ENCODE assay signal across 11 cellular contexts in genomic region chr22:31891366-31892079, GRCh38. TPM values are rescaled to one million over a fixed set of nuclear protein-coding genes. Genes with fewer than 3 reads are reported as not detected.
DNase-seq lines count a peak whose midpoint lies in the region; ATAC-seq and TF ChIP-seq lines count a peak whose summit lies in the region.
"Had no signal": no experiment of that assay in that cellular context is flagged by ENCODE, and none has a peak within 500 bp of the region (broad histone marks: within the 10 kb centered on the region; RNA-seq: fewer than 3 reads in every experiment).

No MANE protein-coding gene starts in this region.

- no peaks in the 10 kb centered on the region for H3K9me3 ChIP-seq in BLaER1
- H3K9me3 ChIP-seq in IMR-90 (ENCODE audit: control insufficient read depth, insufficient read depth, low read length): no peaks in the 10 kb centered on the region
- H3K9me3 ChIP-seq in Peyer's patch: no peaks in the 10 kb centered on the region

- in situ Hi-C loops in IMR-90 (cut with MboI; ENCODE audit: low sequenced_read_pairs): no loop called here

- no peak overlapping the region for H4K91ac ChIP-seq in IMR-90 (ENCODE audit: insufficient read depth, low read depth, low read length)

- POLR2A ChIA-PET in IMR-90 (lab: Charles Lee; ENCODE audit: unreplicated experiment): no interaction called here

- H3K4me2 ChIP-seq in BLaER1: peak overlapping the region; percentile 48
- no peak overlapping the region for H3K4me2 ChIP-seq in IMR-90 (ENCODE audit: low read depth, low read length)

- no peak overlapping the region for H2BK20ac ChIP-seq in IMR-90 (ENCODE audit: low read depth, low read length)

- no peak overlapping the region for H3K56ac ChIP-seq in IMR-90 (ENCODE audit: extremely low read depth, insufficient read depth, low read length)

- H3K36me3 ChIP-seq in BLaER1: peaks cover 84% of the 10 kb centered on the region
- H3K36me3 ChIP-seq in IMR-90 (ENCODE audit: control insufficient read depth, insufficient read depth, low read length): peaks cover 4% of the 10 kb centered on the region; the same call in 1 of the 2 replicates
- peaks cover 0 to 35% (median 0%) of the 10 kb centered on the region in 3 donors for H3K36me3 ChIP-seq in Peyer's patch

- no peak overlapping the region for H2AK5ac ChIP-seq in IMR-90 (ENCODE audit: low read depth, low read length)

- peak; percentile 60 for ATAC-seq in IMR-90 (ENCODE audit: low read depth)
- no peak for ATAC-seq in GM18505 (IDR thresholded peaks at IDR 0.05; ENCODE audit: unreplicated experiment)

- H3K18ac ChIP-seq in IMR-90 (ENCODE audit: low read depth, low read length): no peak overlapping the region

- H3K9ac ChIP-seq in BLaER1 (peak overlapping the region; percentile 44; the same call in 1 of the 2 replicates), IMR-90 (ENCODE audit: low read depth, low read length) (no peak overlapping the region)

- peak; percentile 18 for DNase-seq in IMR-90
- DNase-seq in amniotic epithelial cell (ENCODE audit: low read depth): peak; percentile 74
- DNase-seq in kidney tubule cell (ENCODE audit: low spot score): peak; percentile 22
- no peak for DNase-seq in Peyer's patch
- DNase-seq in central memory CD4-positive, alpha-beta T cell: no peak
- DNase-seq in cortex of kidney (lab: John Stamatoyannopoulos, UW): no peak
- DNase-seq: NCI-H1694 treated with DMSO at 0.1 percent for 48 hours, occipital lobe had no signal

- no peak overlapping the region for H3K23ac ChIP-seq in IMR-90 (ENCODE audit: low read depth, low read length)

- intact Hi-C loops in IMR-90 (cut with micrococcal nuclease): no loop called here

- CTCF ChIA-PET in IMR-90 (lab: Yijun Ruan, JAX): no interaction called here

- no peaks in the 10 kb centered on the region for H3K79me1 ChIP-seq in IMR-90 (ENCODE audit: low read depth in 1 of 2, low read length in 2 of 2)

- H3K4me3 ChIP-seq in BLaER1: no peak overlapping the region
- H3K4me3 ChIP-seq in IMR-90 (ENCODE audit: insufficient read depth, low read depth, low read length): no peak overlapping the region
- H3K4me3 ChIP-seq in Peyer's patch: no peak overlapping the region

- dilution Hi-C loops in IMR-90 (cut with HindIII; ENCODE audit: low sequenced_read_pairs, unreplicated experiment): no loop called here

- no peak overlapping the region for H2BK5ac ChIP-seq in IMR-90 (ENCODE audit: low read depth, low read length, poor library complexity, severe bottlenecking)

- H2BK15ac ChIP-seq in IMR-90 (ENCODE audit: low read depth, low read length): no peak overlapping the region

- H2AFZ ChIP-seq in IMR-90 (replicated peaks; ENCODE audit: low read length, poor library complexity): no peak overlapping the region

- no peak for TF ChIP-seq POLR2A in IMR-90 (IDR thresholded peaks at IDR 0.05; ENCODE audit: low read depth, low read length)
- TF ChIP-seq POLR2A in GM18505 (IDR thresholded peaks at IDR 0.05; ENCODE audit: borderline replicate concordance, extremely low read depth, insufficient read depth, insufficient read length): no peak
- no peak for TF ChIP-seq POLR2A in Peyer's patch (IDR thresholded peaks at IDR 0.05)

- peaks cover 14% of the 10 kb centered on the region for H3K4me1 ChIP-seq in BLaER1
- H3K4me1 ChIP-seq in IMR-90 (ENCODE audit: control insufficient read depth, insufficient read depth, low read length): peaks cover 6% of the 10 kb centered on the region; the same call in 1 of the 2 replicates
- no peaks in the 10 kb centered on the region for H3K4me1 ChIP-seq in Peyer's patch

- TF ChIP-seq RAD21 in IMR-90 (IDR thresholded peaks at IDR 0.05; ENCODE audit: low read length): no peak

- WGBS in IMR-90 (ENCODE audit: extremely low coverage in 2 of 2, insufficient read length in 1 of 2), 2 experiments: 71% methylated on average over 1 of the region's 5 CpGs; no CpG with 5 or more reads in 1 of the 2 experiments

- H4K8ac ChIP-seq in IMR-90 (ENCODE audit: low read depth in 2 of 2, low read length in 2 of 2): no peak overlapping the region

- no TSS peak for BruUV-seq in IMR-90 (replicated peaks; lab: Mats Ljungman, UMichigan)

- no peaks in the 10 kb centered on the region; the same call in 1 of the 2 replicates for H3K9me1 ChIP-seq in IMR-90 (ENCODE audit: insufficient read depth, low read length)

- no peak overlapping the region for H3K27ac ChIP-seq in BLaER1
- no peak overlapping the region for H3K27ac ChIP-seq in IMR-90 (ENCODE audit: insufficient read depth, low read length)
- no peak overlapping the region for H3K27ac ChIP-seq in Peyer's patch
- H3K27ac ChIP-seq: HL-60 had no signal

- H4K20me1 ChIP-seq in BLaER1: no peaks in the 10 kb centered on the region
- no peaks in the 10 kb centered on the region for H4K20me1 ChIP-seq in IMR-90 (ENCODE audit: insufficient read depth, low read length)

- no peak overlapping the region for H4K5ac ChIP-seq in IMR-90 (ENCODE audit: low read depth, low read length)

- H3K27me3 ChIP-seq in BLaER1 (no peaks in the 10 kb centered on the region), IMR-90 (ENCODE audit: control insufficient read depth, insufficient read depth, low read length) (no peaks in the 10 kb centered on the region), Peyer's patch (no peaks in the 10 kb centered on the region)

- H2AK9ac ChIP-seq in IMR-90 (replicated peaks; ENCODE audit: low read depth, low read length, poor library complexity): no peak overlapping the region

- H3K14ac ChIP-seq in IMR-90 (replicated peaks; ENCODE audit: low read depth, low read length): no peak overlapping the region

- TF ChIP-seq CTCF in IMR-90 (conservative IDR thresholded peaks at IDR 0.05; ENCODE audit: low read depth, low read length): no peak
- TF ChIP-seq CTCF in Peyer's patch (IDR thresholded peaks at IDR 0.05): no peak

- no peak overlapping the region for H3K4ac ChIP-seq in IMR-90 (ENCODE audit: low read depth, low read length)

- no peak overlapping the region for H2BK120ac ChIP-seq in IMR-90 (ENCODE audit: low read depth, low read length)

TF ChIP-seq in IMR-90, 13 proteins besides CTCF, POLR2A, EP300 and RAD21:
- no peak for TF ChIP-seq USF2 (IDR thresholded peaks at IDR 0.05; ENCODE audit: low read depth, low read length)
- TF ChIP-seq SMC3 (IDR thresholded peaks at IDR 0.05; ENCODE audit: low read depth, low read length): no peak
- no peak for TF ChIP-seq CEBPB (IDR thresholded peaks at IDR 0.05; ENCODE audit: low read depth, low read length)
- no peak for TF ChIP-seq BHLHE40 (IDR thresholded peaks at IDR 0.05; ENCODE audit: low read depth, low read length)
- TF ChIP-seq MAFK (IDR thresholded peaks at IDR 0.05; ENCODE audit: low read depth, low read length): no peak
- TF ChIP-seq MAZ (IDR thresholded peaks at IDR 0.05; ENCODE audit: borderline replicate concordance, low read depth, low read length): no peak
- no peak for TF ChIP-seq FOS (IDR thresholded peaks at IDR 0.05; ENCODE audit: low read depth, low read length)
- TF ChIP-seq CHD1 (IDR thresholded peaks at IDR 0.05; ENCODE audit: low read depth, low read length): no peak
- TF ChIP-seq ELK1 (IDR thresholded peaks at IDR 0.05; ENCODE audit: borderline replicate concordance, low read depth, low read length): no peak
- no peak for TF ChIP-seq MXI1 (IDR thresholded peaks at IDR 0.05; ENCODE audit: borderline replicate concordance, low read depth, low read length)
- no peak for TF ChIP-seq RFX5 (IDR thresholded peaks at IDR 0.05; ENCODE audit: low read depth, low read length)
- no peak for TF ChIP-seq NFE2L2 (IDR thresholded peaks at IDR 0.05; ENCODE audit: low read depth, low read length)
- TF ChIP-seq RCOR1 (IDR thresholded peaks at IDR 0.05; ENCODE audit: insufficient replicate concordance, low read length): no peak

RNA-seq across cellular contexts. Expression of gene YWHAH, which starts 52.8 kb away (rescaled TPM):
- 173 and 186 TPM in 2 replicates for total RNA-seq in IMR-90 (2012; rRNA removed)
- 131 and 147 TPM in 2 replicates for polyA plus RNA-seq in IMR-90 (2012; rRNA removed)
- polyA plus RNA-seq in IMR-90 (2012; cell fraction: cytosol; rRNA removed): 72.8 and 87.1 TPM in 2 replicates
- polyA plus RNA-seq in IMR-90 (2012; cell fraction: nucleus; rRNA removed; ENCODE audit: low replicate concordance): 30.7 and 43.3 TPM in 2 replicates
- 10 to 100 TPM; 58.8 to 76.9 (median 75.2) TPM for total RNA-seq in Peyer's patch

Comparison
In these comparisons a context has a peak if more than half of its experiments do, and no peak if none do; other contexts are left out.
1. DNase-seq: peak in IMR-90 (single experiment), amniotic epithelial cell (single experiment) and kidney tubule cell (single experiment); none in Peyer's patch (0 of 3), central memory CD4-positive, alpha-beta T cell (single experiment) and cortex of kidney (single experiment).